In genomic region chr19:41699968-41700323, GRCh38 we compare ENCODE assay signal across 22 cellular contexts. TPM values are rescaled to one million over a fixed set of nuclear protein-coding genes. Genes with fewer than 3 reads are reported as not detected.
A peak's percentile ranks its signal among the peaks of the same experiment; 100 is the strongest.
DNase-seq lines count a peak whose midpoint lies in the region; ATAC-seq and TF ChIP-seq lines count a peak whose summit lies in the region.
"Had no signal": no experiment of that assay in that cellular context is flagged by ENCODE, and none has a peak within 500 bp of the region (broad histone marks: within the 10 kb centered on the region; RNA-seq: fewer than 3 reads in every experiment).

No MANE protein-coding gene starts in this region.

- TF ChIP-seq CTCF in HEK293 (tag by site-specific recombination; IDR thresholded peaks at IDR 0.05) (no peak), sigmoid colon (IDR thresholded peaks at IDR 0.05) (no peak)

- CTCF ChIA-PET in HEK293 (lab: Yijun Ruan, JAX), result interaction anchor here (0.6 to 3.6 kb wide), 11 partner anchors 8 to 129 kb away, joined by 3 to 41 read pairs (median 4); no protein-coding TSS in a partner anchor

- H3K27ac ChIP-seq in HEK293 (ENCODE audit: extremely low read depth, low read depth, low read length) (no peak overlapping the region), sigmoid colon (no peak overlapping the region)
- H3K27ac ChIP-seq: 22Rv1, GM23248, RWPE1 had no signal

- POLR2A ChIA-PET in HEK293 (lab: Yijun Ruan, JAX), result no interaction called here

- no peaks in the 10 kb centered on the region for H3K36me3 ChIP-seq in HEK293 (ENCODE audit: control insufficient read depth in 2 of 2, insufficient read depth in 1 of 2, low read length in 2 of 2)
- no peaks in the 10 kb centered on the region for H3K36me3 ChIP-seq in sigmoid colon
- H3K36me3 ChIP-seq: BE2C had no signal

- peaks cover 3% of the 10 kb centered on the region; the same call in 1 of the 2 replicates for H3K4me1 ChIP-seq in HEK293 (ENCODE audit: control insufficient read depth, insufficient read depth, low read length)
- H3K4me1 ChIP-seq in sigmoid colon, result no peaks in the 10 kb centered on the region
- H3K4me1 ChIP-seq: BE2C had no signal

- intact Hi-C loops in sigmoid colon (cut with DNase I), result no loop called here

- TF ChIP-seq POLR2A in sigmoid colon (IDR thresholded peaks at IDR 0.05), result no peak

- TF ChIP-seq EP300 in sigmoid colon (IDR thresholded peaks at IDR 0.05), result no peak

- H3K4me3 ChIP-seq in HEK293 (ENCODE audit: low read depth, low read length) (no peak overlapping the region), sigmoid colon (no peak overlapping the region)
- H3K4me3 ChIP-seq: GM23248 had no signal

- no peaks in the 10 kb centered on the region for H3K9me3 ChIP-seq in HEK293 (ENCODE audit: control insufficient read depth, insufficient read depth, low read depth, low read length)
- no peaks in the 10 kb centered on the region for H3K9me3 ChIP-seq in sigmoid colon
- H3K9me3 ChIP-seq: BE2C had no signal

- no peak for ATAC-seq in activated CD4-positive, CD25-positive, alpha-beta regulatory T cell treated with anti-CD3 and anti-CD28 coated beads, Interleukin-2, amount 50 U/mL, for 24 hours
- ATAC-seq: PC-3 had no signal

- DNase-seq in activated CD4-positive, CD25-positive, alpha-beta regulatory T cell treated with anti-CD3 and anti-CD28 coated beads, Interleukin-2, amount 50 U/mL, for 72 hours, result peak; percentile 7
- peak; percentile 38 for DNase-seq in kidney tubule cell (ENCODE audit: low spot score)
- DNase-seq in sigmoid colon, result peak; percentile 34
- no peak for DNase-seq in DMS53 treated with DMSO at 0.1 percent for 48 hours (lab: John Stamatoyannopoulos, UW; ENCODE audit: unreplicated experiment)
- no peak for DNase-seq in NCI-H748 (lab: John Stamatoyannopoulos, UW; ENCODE audit: unreplicated experiment)
- DNase-seq in hippocampal formation (lab: John Stamatoyannopoulos, UW), result no peak
- DNase-seq: BE2C; CD4-positive, alpha-beta memory T cell; DMS79 treated with DMSO at 0.1 percent for 48 hours; GM23248; KBM-7; MV-4-11; NCI-H1417 treated with DMSO at 0.1 percent for 48 hours; NCI-H2081; NCI-H82; PC-3 had no signal

- H3K27me3 ChIP-seq in sigmoid colon, result peaks cover 0 to 5% (median 0%) of the 10 kb centered on the region in 3 donors

- 30 to 71% methylated on average over 2 of the region's 2 CpGs for WGBS in sigmoid colon, 2 donors

TF ChIP-seq in HEK293, 187 proteins besides CTCF, POLR2A, EP300 and RAD21:
- TF ChIP-seq REST (tag by site-specific recombination; IDR thresholded peaks at IDR 0.05), result 0 out of 2 replicates have a peak, but pooled peaks have one; percentile 16
- peak; percentile 79 for TF ChIP-seq GLIS1 (tag by site-specific recombination; IDR thresholded peaks at IDR 0.05)
- no peak for TF ChIP-seq ZNF169 (tag by site-specific recombination; IDR thresholded peaks at IDR 0.05)

RNA-seq across cellular contexts. Expression of gene CEACAM5, which starts 8.5 kb away (rescaled TPM):
- 1 to 10 TPM in 1 of 4 donors, under 1 TPM in 2, not detected in 1; 0.16 to 3.2 (median 0.83) TPM for total RNA-seq in sigmoid colon
- polyA plus RNA-seq in sigmoid colon, result 1,000 to 10,000 TPM in 1 of 3 donors, 100 to 1,000 TPM in 2; 172 to 1,632 (median 365) TPM
- total RNA-seq: CD4-positive, alpha-beta memory T cell; G401; GM23248; NCI-H460 had no signal
- polyA plus RNA-seq: CD4-positive, alpha-beta memory T cell; GM23248 had no signal

RNA-seq across cellular contexts. Expression of gene CEACAM7, which starts 11.9 kb away (rescaled TPM):
- 1 to 10 TPM in 2 of 4 donors, under 1 TPM in 1, not detected in 1; 0.49 to 1.4 (median 1.1) TPM for total RNA-seq in sigmoid colon
- polyA plus RNA-seq in sigmoid colon, result 1,000 to 10,000 TPM in 1 of 3 donors, 100 to 1,000 TPM in 2; 282 to 1,079 (median 306) TPM
- total RNA-seq: CD4-positive, alpha-beta memory T cell; G401; GM23248; NCI-H460; PC-3 had no signal
- polyA plus RNA-seq: CD4-positive, alpha-beta memory T cell; GM23248 had no signal

RNA-seq across cellular contexts. Expression of gene CEACAM6, which starts 55.4 kb away (rescaled TPM):
- under 1 TPM in 3 of 4 donors, not detected in 1; 0.27 to 0.71 (median 0.28) TPM for total RNA-seq in sigmoid colon
- polyA plus RNA-seq in sigmoid colon, result 100 to 1,000 TPM in 2 of 3 donors, 10 to 100 TPM in 1; 35.4 to 516 (median 161) TPM
- total RNA-seq: CD4-positive, alpha-beta memory T cell; G401; GM23248; NCI-H460 had no signal
- polyA plus RNA-seq: CD4-positive, alpha-beta memory T cell; GM23248 had no signal

Comparison
In these comparisons a context has a peak if more than half of its experiments do, and no peak if none do; other contexts are left out.
1. DNase-seq: peak in activated CD4-positive, CD25-positive, alpha-beta regulatory T cell treated with anti-CD3 and anti-CD28 coated beads, Interleukin-2, amount 50 U/mL, for 72 hours (single experiment), kidney tubule cell (single experiment) and sigmoid colon (single experiment); none in DMS53 treated with DMSO at 0.1 percent for 48 hours (single experiment), NCI-H748 (single experiment) and hippocampal formation (0 of 2).